22 cellular contexts compared by ENCODE assay signal in the genomic region with DNA sequence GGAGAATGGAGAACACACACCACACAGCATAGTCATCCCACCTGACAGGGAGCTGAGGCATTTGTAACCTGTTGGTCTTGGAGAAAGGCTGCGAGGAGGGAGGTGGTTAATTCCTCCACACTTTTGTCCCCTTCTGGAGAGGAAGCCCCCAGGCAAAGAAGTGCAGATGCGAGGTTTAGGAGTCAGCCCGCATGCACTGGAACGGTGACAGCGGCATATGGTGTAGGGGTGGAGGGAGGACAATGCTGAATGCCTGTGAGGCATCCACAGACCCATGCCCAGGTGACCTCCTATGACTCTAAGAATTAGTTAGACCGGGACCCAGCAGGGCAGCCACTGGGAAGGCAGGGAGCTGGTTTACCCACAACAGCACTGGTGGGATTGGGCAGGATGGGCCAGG. TPM values are rescaled to one million over a fixed set of nuclear protein-coding genes. Genes with fewer than 3 reads are reported as not detected.
DNase-seq lines count a peak whose midpoint lies in the region; ATAC-seq and TF ChIP-seq lines count a peak whose summit lies in the region.
"Had no signal": no experiment of that assay in that cellular context is flagged by ENCODE, and none has a peak within 500 bp of the region (broad histone marks: within the 10 kb centered on the region; RNA-seq: fewer than 3 reads in every experiment).

No MANE protein-coding gene starts in this region.

- H3K4me1 ChIP-seq in neural progenitor cell, result peaks cover 3% of the 10 kb centered on the region
- H3K4me1 ChIP-seq: BLaER1 had no signal

- peaks cover 17% of the 10 kb centered on the region for H3K9me3 Mint-ChIP-seq in neural progenitor cell
- peaks cover 6% of the 10 kb centered on the region for H3K9me3 Mint-ChIP-seq in stimulated activated effector memory CD8-positive, alpha-beta T cell treated with anti-CD3 and anti-CD28 coated beads, Interleukin-12 subunit alpha, Interleukin-12 subunit beta, amount 100 ng/mL, for 72 hours

- no peak overlapping the region for H3K4me2 ChIP-seq in neural progenitor cell
- H3K4me2 ChIP-seq: BLaER1, GM23338 had no signal

- H3F3A ChIP-seq in neural progenitor cell (ENCODE audit: low read depth), result no peaks in the 10 kb centered on the region

- H3K27me3 ChIP-seq in WERI-Rb-1 (ENCODE audit: insufficient read depth, low read depth, severe bottlenecking), result no peaks in the 10 kb centered on the region
- no peaks in the 10 kb centered on the region for H3K27me3 ChIP-seq in neural progenitor cell
- H3K27me3 ChIP-seq: BLaER1 had no signal

- H3K36me3 ChIP-seq in WERI-Rb-1 (no peaks in the 10 kb centered on the region), neural progenitor cell (no peaks in the 10 kb centered on the region)
- H3K36me3 ChIP-seq: BLaER1 had no signal

- ATAC-seq in stimulated activated effector memory CD8-positive, alpha-beta T cell treated with anti-CD3 and anti-CD28 coated beads, Interleukin-12 subunit alpha, Interleukin-12 subunit beta, amount 100 ng/mL, for 72 hours, result peak; percentile 16
- ATAC-seq in GM19452 (IDR thresholded peaks at IDR 0.05; ENCODE audit: unreplicated experiment) (no peak), HG03045 (IDR thresholded peaks at IDR 0.05; ENCODE audit: unreplicated experiment) (no peak)
- ATAC-seq: CD8-positive, alpha-beta T cell; GM12878; GM23338; HCT116 had no signal

- peak overlapping the region; percentile 16 for H3K27ac Mint-ChIP-seq in neural progenitor cell
- H3K27ac Mint-ChIP-seq in stimulated activated effector memory CD8-positive, alpha-beta T cell treated with anti-CD3 and anti-CD28 coated beads, Interleukin-12 subunit alpha, Interleukin-12 subunit beta, amount 100 ng/mL, for 72 hours, result no peak overlapping the region
- H3K27ac Mint-ChIP-seq: B cell; CD8-positive, alpha-beta T cell; GM23338; H9 had no signal

- no peaks in the 10 kb centered on the region for H3K9me3 ChIP-seq in WERI-Rb-1 (ENCODE audit: severe bottlenecking)
- H3K9me3 ChIP-seq in neural progenitor cell (ENCODE audit: low read depth), result no peaks in the 10 kb centered on the region
- H3K9me3 ChIP-seq: BLaER1 had no signal

- no peaks in the 10 kb centered on the region for H4K20me1 ChIP-seq in neural progenitor cell (ENCODE audit: low read depth)
- H4K20me1 ChIP-seq: BLaER1 had no signal

- no peaks in the 10 kb centered on the region for H3K79me2 ChIP-seq in neural progenitor cell (ENCODE audit: low read depth)

- H3K4me3 ChIP-seq in WERI-Rb-1 (ENCODE audit: low read depth, low read length) (no peak overlapping the region), neural progenitor cell (no peak overlapping the region)
- H3K4me3 ChIP-seq: BLaER1, GM12878, GM23338 had no signal

- TF ChIP-seq CTCF in WERI-Rb-1 (IDR thresholded peaks at IDR 0.05; ENCODE audit: low read depth, low read length) (no peak), neural progenitor cell (IDR thresholded peaks at IDR 0.05) (no peak)

- DNase-seq in DMS 273 (lab: John Stamatoyannopoulos, UW; ENCODE audit: unreplicated experiment), result peak; percentile 9
- no peak for DNase-seq in DMS 273 treated with DMSO at 0.1 percent for 48 hours (lab: John Stamatoyannopoulos, UW)
- peak; percentile 57 for DNase-seq in WERI-Rb-1
- DNase-seq in neural progenitor cell (ENCODE audit: low spot score), result no peak
- no peak for DNase-seq in stimulated activated effector memory CD8-positive, alpha-beta T cell treated with anti-CD3 and anti-CD28 coated beads, Interleukin-12 subunit alpha, Interleukin-12 subunit beta, amount 100 ng/mL, for 72 hours (ENCODE audit: low spot score in 2 of 2)
- no peak for DNase-seq in NCI-H2171 treated with DMSO at 0.1 percent for 48 hours (lab: John Stamatoyannopoulos, UW)
- DNase-seq: CD4-positive, CD25-positive, alpha-beta regulatory T cell; CD8-positive, alpha-beta T cell; DMS153; DND-41; GDM1; H9 had no signal

- H3K4me1 Mint-ChIP-seq in neural progenitor cell, result peaks cover 35% of the 10 kb centered on the region
- H3K4me1 Mint-ChIP-seq in stimulated activated effector memory CD8-positive, alpha-beta T cell treated with anti-CD3 and anti-CD28 coated beads, Interleukin-12 subunit alpha, Interleukin-12 subunit beta, amount 100 ng/mL, for 72 hours, result peaks cover 10% of the 10 kb centered on the region
- H3K4me1 Mint-ChIP-seq: B cell had no signal

- no peak overlapping the region for H3K4me3 Mint-ChIP-seq in neural progenitor cell
- no peak overlapping the region for H3K4me3 Mint-ChIP-seq in stimulated activated effector memory CD8-positive, alpha-beta T cell treated with anti-CD3 and anti-CD28 coated beads, Interleukin-12 subunit alpha, Interleukin-12 subunit beta, amount 100 ng/mL, for 72 hours
- H3K4me3 Mint-ChIP-seq: B cell; CD4-positive, CD25-positive, alpha-beta regulatory T cell; CD8-positive, alpha-beta T cell; GM23338; H9 had no signal

- no peak overlapping the region for H2AFZ ChIP-seq in neural progenitor cell (replicated peaks)
- H2AFZ ChIP-seq: GM23338 had no signal

- H3K36me3 Mint-ChIP-seq in neural progenitor cell, result peaks cover 8% of the 10 kb centered on the region
- peaks cover 13% of the 10 kb centered on the region for H3K36me3 Mint-ChIP-seq in stimulated activated effector memory CD8-positive, alpha-beta T cell treated with anti-CD3 and anti-CD28 coated beads, Interleukin-12 subunit alpha, Interleukin-12 subunit beta, amount 100 ng/mL, for 72 hours
- H3K36me3 Mint-ChIP-seq: CD8-positive, alpha-beta T cell had no signal

- no peak overlapping the region for H3K9ac ChIP-seq in neural progenitor cell
- H3K9ac ChIP-seq: BLaER1 had no signal

- peaks cover 21% of the 10 kb centered on the region for H3K27me3 Mint-ChIP-seq in neural progenitor cell (ENCODE audit: insufficient read depth, low read depth)

- H3K27ac ChIP-seq in WERI-Rb-1 (no peak overlapping the region), neural progenitor cell (no peak overlapping the region)
- H3K27ac ChIP-seq: 22Rv1, BLaER1, C4-2B had no signal

RNA-seq across cellular contexts. Expression of a gene that starts 12.2 kb away (rescaled TPM):
- total RNA-seq in neural progenitor cell (ENCODE audit: low replicate concordance), result not detected in 2 replicates
- total RNA-seq: B cell; CD8-positive, alpha-beta T cell; GM12878; GM23338; H4; H9 had no signal

RNA-seq across cellular contexts. Expression of a gene that starts 29.2 kb away (rescaled TPM):
- total RNA-seq in neural progenitor cell (ENCODE audit: low replicate concordance), result 2.4 TPM in 2 replicates
- total RNA-seq: B cell; CD4-positive, CD25-positive, alpha-beta regulatory T cell; CD8-positive, alpha-beta T cell had no signal

RNA-seq across cellular contexts. Expression of a gene that starts 48.5 kb away (rescaled TPM):
- total RNA-seq in neural progenitor cell (ENCODE audit: low replicate concordance), result 101 and 132 TPM in 2 replicates

Comparison
In these comparisons a context has a peak if more than half of its experiments do, and no peak if none do; other contexts are left out.
1. DNase-seq: peak in DMS 273 (single experiment) and WERI-Rb-1 (single experiment); none in DMS 273 treated with DMSO at 0.1 percent for 48 hours (single experiment), neural progenitor cell (single experiment), stimulated activated effector memory CD8-positive, alpha-beta T cell treated with anti-CD3 and anti-CD28 coated beads, Interleukin-12 subunit alpha, Interleukin-12 subunit beta, amount 100 ng/mL, for 72 hours (0 of 2) and NCI-H2171 treated with DMSO at 0.1 percent for 48 hours (single experiment).